Comparison of ENCODE assay signal across 22 cellular contexts in genomic region chr5:11851965-11852745, GRCh38. TPM values are rescaled to one million over a fixed set of nuclear protein-coding genes. Genes with fewer than 3 reads are reported as not detected.
DNase-seq lines count a peak whose midpoint lies in the region; ATAC-seq, FAIRE-seq and TF ChIP-seq lines count a peak whose summit lies in the region.
"Had no signal": no experiment of that assay in that cellular context is flagged by ENCODE, and none has a peak within 500 bp of the region (broad histone marks: within the 10 kb centered on the region; RNA-seq: fewer than 3 reads in every experiment).

No MANE protein-coding gene starts in this region.

- no peak overlapping the region for H3K4ac ChIP-seq in H1 (replicated peaks; ENCODE audit: insufficient read length, low read depth, low read length)

- no peak overlapping the region for H2AFZ ChIP-seq in H1 (ENCODE audit: low read length)

- no peak overlapping the region for H3K9ac ChIP-seq in H1 (replicated peaks in 1 of 4; ENCODE audit: extremely low read depth in 1 of 4, low read depth in 3 of 4, low read length in 3 of 4)

- POLR2A ChIA-PET in WTC11 (lab: Charles Lee) (no interaction called here), H1 (lab: Charles Lee; ENCODE audit: partially characterized antibody) (no interaction called here)
- POLR2A ChIA-PET in activated CD8-positive, alpha-beta T cell treated with anti-CD3 and anti-CD28 coated beads, Interleukin-2, amount 10 ng/mL, durations not matched to agents 7 days and 5 days (lab: Charles Lee) = no interaction called here

- H4K20me1 ChIP-seq in H1 (replicated peaks in 1 of 2; ENCODE audit: control insufficient read depth in 1 of 2, insufficient read depth in 2 of 2, low read length in 2 of 2) = no peaks in the 10 kb centered on the region

- FAIRE-seq in H1 (lab: Jason Lieb, UNC) (no peak), pancreas (lab: Jason Lieb, UNC) (no peak)

- no peak overlapping the region for H3K23ac ChIP-seq in H1 (ENCODE audit: insufficient read length)

- no peak for TF ChIP-seq POLR2A in H1 (IDR thresholded peaks at IDR 0.05; ENCODE audit: control extremely low read depth in 1 of 2, low read depth in 2 of 2, low read length in 2 of 2)

- no peak overlapping the region for H4K5ac ChIP-seq in H1 (ENCODE audit: insufficient read length, low read depth, low read length)

- TF ChIP-seq CTCF in Calu3 (IDR thresholded peaks at IDR 0.05; ENCODE audit: unreplicated experiment) (no peak), WTC11 (IDR thresholded peaks at IDR 0.05) (no peak), H1 (IDR thresholded peaks at IDR 0.05; ENCODE audit: control extremely low read depth in 1 of 3, insufficient read depth in 1 of 3, low read depth in 1 of 3, low read length in 3 of 3) (no peak), pancreas (IDR thresholded peaks at IDR 0.05) (no peak)

- H3K27me3 Mint-ChIP-seq in Calu3 (ENCODE audit: unreplicated experiment) (no peaks in the 10 kb centered on the region), WTC11 (ENCODE audit: low read depth) (no peaks in the 10 kb centered on the region)
- no peaks in the 10 kb centered on the region for H3K27me3 Mint-ChIP-seq in activated CD8-positive, alpha-beta T cell treated with anti-CD3 and anti-CD28 coated beads, Interleukin-2, amount 10 ng/mL, durations not matched to agents 7 days and 5 days (ENCODE audit: low read depth)
- H3K27me3 Mint-ChIP-seq: CD4-positive, alpha-beta T cell had no signal

- no peak overlapping the region for H3K4me2 ChIP-seq in H1 (ENCODE audit: insufficient read depth in 1 of 2, low read depth in 2 of 2, low read length in 2 of 2)

- H3K9me3 ChIP-seq in H1 (ENCODE audit: insufficient read depth in 2 of 2, low read depth in 1 of 2, low read length in 1 of 2) (no peaks in the 10 kb centered on the region), pancreas (no peaks in the 10 kb centered on the region)
- H3K9me3 ChIP-seq: Caco-2 had no signal

- no peaks in the 10 kb centered on the region for H3K36me3 ChIP-seq in H1 (ENCODE audit: control insufficient read depth in 2 of 4, insufficient read depth in 4 of 4, low read length in 3 of 4)
- no peaks in the 10 kb centered on the region for H3K36me3 ChIP-seq in pancreas

- no peak overlapping the region for H2BK15ac ChIP-seq in H1 (ENCODE audit: low read length)

- H2BK120ac ChIP-seq in H1 (replicated peaks; ENCODE audit: low read depth, low read length) = no peak overlapping the region

- H3K18ac ChIP-seq in H1 (ENCODE audit: extremely low read depth, low read length) = no peak overlapping the region

- H3K4me1 Mint-ChIP-seq in Calu3 (ENCODE audit: low read depth, unreplicated experiment) (peaks cover 7% of the 10 kb centered on the region), WTC11 (no peaks in the 10 kb centered on the region; the same call in 1 of the 2 replicates)
- H3K4me1 Mint-ChIP-seq in activated CD8-positive, alpha-beta T cell treated with anti-CD3 and anti-CD28 coated beads, Interleukin-2, amount 10 ng/mL, durations not matched to agents 7 days and 5 days (ENCODE audit: low read depth) = no peaks in the 10 kb centered on the region
- H3K4me1 Mint-ChIP-seq: H9 had no signal

- H3K4me3 Mint-ChIP-seq in Calu3 (ENCODE audit: low read depth, unreplicated experiment) = no peak overlapping the region
- H3K4me3 Mint-ChIP-seq in WTC11 = no peak overlapping the region
- no peak overlapping the region for H3K4me3 Mint-ChIP-seq in activated CD8-positive, alpha-beta T cell treated with anti-CD3 and anti-CD28 coated beads, Interleukin-2, amount 10 ng/mL, durations not matched to agents 7 days and 5 days
- H3K4me3 Mint-ChIP-seq: CD4-positive, alpha-beta T cell; H9 had no signal

- H3K27me3 ChIP-seq in H1 (replicated peaks in 1 of 4; ENCODE audit: control insufficient read depth in 3 of 4, extremely low read depth in 1 of 4, insufficient read depth in 3 of 4, low read length in 3 of 4) (no peaks in the 10 kb centered on the region), pancreas (no peaks in the 10 kb centered on the region)

- no peak overlapping the region for H3K56ac ChIP-seq in H1 (replicated peaks; ENCODE audit: insufficient read length, low read depth, low read length)

- CTCF ChIA-PET in Calu3 (lab: Charles Lee) = interaction anchor here (0.5 to 1.5 kb wide), 3 partner anchors 13 to 255 kb away, joined by 3 to 4 read pairs (median 3); no protein-coding TSS in a partner anchor
- CTCF ChIA-PET in WTC11 (lab: Charles Lee) = no interaction called here
- CTCF ChIA-PET in H1 (lab: Charles Lee; ENCODE audit: partially characterized antibody) = interaction anchor here (1.6 kb wide), 1 partner anchor 21 kb away, joined by 3 read pairs; no protein-coding TSS in a partner anchor
- CTCF ChIA-PET in activated CD8-positive, alpha-beta T cell treated with anti-CD3 and anti-CD28 coated beads, Interleukin-2, amount 10 ng/mL, durations not matched to agents 7 days and 5 days (lab: Charles Lee) = no interaction called here

- intact Hi-C loops in Calu3 (cut with micrococcal nuclease; ENCODE audit: unreplicated experiment) = loop anchor here (2.0 to 5.0 kb wide), 4 partner anchors 51 to 120 kb away; no protein-coding TSS in a partner anchor
- intact Hi-C loops in pancreas (cut with DNase I) = no loop called here

- no peaks in the 10 kb centered on the region for H3K23me2 ChIP-seq in H1 (ENCODE audit: low read depth, low read length)

- H2AK5ac ChIP-seq in H1 (ENCODE audit: low read depth, low read length) = no peak overlapping the region

- H3K27ac Mint-ChIP-seq in Calu3 (ENCODE audit: unreplicated experiment) (no peak overlapping the region), WTC11 (no peak overlapping the region)
- no peak overlapping the region for H3K27ac Mint-ChIP-seq in activated CD8-positive, alpha-beta T cell treated with anti-CD3 and anti-CD28 coated beads, Interleukin-2, amount 10 ng/mL, durations not matched to agents 7 days and 5 days
- H3K27ac Mint-ChIP-seq: CD4-positive, alpha-beta T cell had no signal

- no peak overlapping the region for H4K91ac ChIP-seq in H1 (replicated peaks; ENCODE audit: insufficient read length, low read length)

- DNase-seq in Calu3 (peak; percentile 44), WTC11 (ENCODE audit: low spot score) (no peak), H1 (ENCODE audit: low read depth in 1 of 2, low spot score in 2 of 2) (no peak), pancreas (no peak), foreskin melanocyte (no peak), NCI-H1417 treated with DMSO at 0.1 percent for 48 hours (lab: John Stamatoyannopoulos, UW) (no peak), HK-2 (ENCODE audit: unreplicated experiment) (no peak)
- no peak for DNase-seq in activated CD8-positive, alpha-beta T cell treated with anti-CD3 and anti-CD28 coated beads, Interleukin-2, amount 10 ng/mL, durations not matched to agents 7 days and 5 days
- DNase-seq: 8988T; CD4-positive, alpha-beta T cell; DMS153; H9; KG1; MV-4-11; NCI-H187 treated with DMSO at 0.1 percent for 48 hours; NCI-H2227 treated with DMSO at 0.1 percent for 48 hours; NCI-H510A treated with DMSO at 0.1 percent for 48 hours; NCI-H82; SHP77 had no signal

- H3K4me3 ChIP-seq in H1 (ENCODE audit: extremely low read depth in 1 of 4, insufficient read depth in 2 of 4, low read depth in 3 of 4, low read length in 4 of 4) = no peak overlapping the region
- no peak overlapping the region for H3K4me3 ChIP-seq in pancreas

- H3K14ac ChIP-seq in H1 (ENCODE audit: insufficient read length) = no peak overlapping the region

- WGBS in H1 (ENCODE audit: extremely low coverage in 1 of 2, insufficient coverage in 1 of 2, insufficient read length in 1 of 2, insufficient replicate concordance in 2 of 2, low coverage in 1 of 2, low lambda C conversion rate in 2 of 2, missing lambda C conversion rate in 1 of 2), 2 experiments = 64 to 100% methylated on average over 1 to 4 of the region's 4 CpGs
- 49 to 52% methylated on average over 4 of the region's 4 CpGs for WGBS in pancreas, 2 donors

- TF ChIP-seq RAD21 in H1 (IDR thresholded peaks at IDR 0.05 in 1 of 2, conservative IDR thresholded peaks at IDR 0.05 in 1 of 2; ENCODE audit: low read depth in 2 of 2, low read length in 2 of 2) = no peak

- no peak overlapping the region for H2BK20ac ChIP-seq in H1 (ENCODE audit: low read length)

- H3K27ac ChIP-seq in H1 (ENCODE audit: low read depth, low read length) (no peak overlapping the region), pancreas (peak overlapping the region in 2 of 4 donors; percentile 6 to 42)

- H3K36me3 Mint-ChIP-seq in Calu3 (ENCODE audit: insufficient read depth, unreplicated experiment) = no peaks in the 10 kb centered on the region
- H3K36me3 Mint-ChIP-seq in WTC11 = no peaks in the 10 kb centered on the region
- H3K36me3 Mint-ChIP-seq in activated CD8-positive, alpha-beta T cell treated with anti-CD3 and anti-CD28 coated beads, Interleukin-2, amount 10 ng/mL, durations not matched to agents 7 days and 5 days (ENCODE audit: low read depth) = no peaks in the 10 kb centered on the region

- no peaks in the 10 kb centered on the region for H3K79me1 ChIP-seq in H1 (ENCODE audit: low read depth, low read length)

- no peak for TF ChIP-seq EP300 in H1 (IDR thresholded peaks at IDR 0.05; ENCODE audit: borderline replicate concordance in 1 of 2, low read depth in 2 of 2, low read length in 2 of 2)

- no peak overlapping the region for H2BK12ac ChIP-seq in H1 (ENCODE audit: low read depth, low read length)

- ATAC-seq in WTC11 (peak; percentile 71), pancreas (peak; percentile 26 to 68 (median 58))
- no peak for ATAC-seq in activated CD8-positive, alpha-beta T cell treated with anti-CD3 and anti-CD28 coated beads, Interleukin-2, amount 10 ng/mL, durations not matched to agents 7 days and 5 days

- no peak overlapping the region for H2BK5ac ChIP-seq in H1 (ENCODE audit: low read depth, low read length)

- H3K79me2 ChIP-seq in H1 (ENCODE audit: control insufficient read depth in 1 of 2, insufficient read depth in 2 of 2, low read length in 2 of 2) = no peaks in the 10 kb centered on the region

- BruUV-seq in Calu3 (replicated peaks; lab: Mats Ljungman, UMichigan) = no TSS peak

- peaks cover 2% of the 10 kb centered on the region for H3K9me3 Mint-ChIP-seq in Calu3 (ENCODE audit: low read depth, unreplicated experiment)
- H3K9me3 Mint-ChIP-seq in WTC11 = no peaks in the 10 kb centered on the region
- peaks cover 3% of the 10 kb centered on the region for H3K9me3 Mint-ChIP-seq in activated CD8-positive, alpha-beta T cell treated with anti-CD3 and anti-CD28 coated beads, Interleukin-2, amount 10 ng/mL, durations not matched to agents 7 days and 5 days (ENCODE audit: insufficient read depth)
- H3K9me3 Mint-ChIP-seq: H9 had no signal

- no peak overlapping the region for H4K8ac ChIP-seq in H1 (ENCODE audit: extremely low read depth, insufficient read depth, low read length)

- H3K4me1 ChIP-seq in H1 (replicated peaks in 1 of 4; ENCODE audit: control insufficient read depth in 3 of 4, insufficient read depth in 4 of 4, low read length in 3 of 4) (peaks cover 0 to 6% (median 3%) of the 10 kb centered on the region in 4 experiments; a peak in 2 of 7 replicates), pancreas (peaks cover 0 to 17% (median 16%) of the 10 kb centered on the region in 3 donors)
- H3K4me1 ChIP-seq: Caco-2 had no signal

RNA-seq across cellular contexts. Expression of gene CTNND2, which starts 52.1 kb away (rescaled TPM):
- total RNA-seq in Calu3 (2022) = 19.6 and 23.0 TPM in 2 replicates
- 8.6 to 11.9 TPM (median 10.4 TPM) in 3 replicates for total RNA-seq in WTC11 (2021)
- 13.8 and 14.2 TPM in 2 replicates for total RNA-seq in H1 (2021; fragmentation: NEBNext Ultra II Directional; extraction: Animal tissue kit (Norgen Biotek cat#: 25700))
- polyA plus RNA-seq in H1 (2011; rRNA removed) = 7.4 and 9.8 TPM in 2 replicates
- 5.1 TPM for polyA plus RNA-seq in H1 (2011; cell fraction: cytosol; rRNA removed)
- 14.5 TPM for polyA plus RNA-seq in H1 (2011; cell fraction: nucleus; rRNA removed)
- 7.3 to 9.7 TPM (median 8.4 TPM) in 4 replicates for polyA plus RNA-seq in H1 (2012, experiment 1 of 2)
- polyA plus RNA-seq in H1 (2012, experiment 2 of 2) = 3.4 TPM
- polyA plus RNA-seq in H1 (2013, experiment 1 of 2) = 3.7 TPM
- 3.7 TPM for polyA plus RNA-seq in H1 (2013, experiment 2 of 2)
- 10.9 and 19.7 TPM in 2 replicates for polyA minus RNA-seq in H1 (2011; rRNA and poly(A)+ RNA removed)
- polyA minus RNA-seq in H1 (2011; cell fraction: cytosol; rRNA and poly(A)+ RNA removed) = 11.4 TPM
- 45.4 TPM for polyA minus RNA-seq in H1 (2011; cell fraction: nucleus; rRNA and poly(A)+ RNA removed)
- total RNA-seq in pancreas = 10 to 100 TPM; 36.2 to 62.8 (median 48.6) TPM
- polyA plus RNA-seq in pancreas = 10 to 100 TPM in 1 of 2 donors, 1 to 10 TPM in 1; 9.2 to 30.7 TPM
- total RNA-seq in activated CD8-positive, alpha-beta T cell treated with anti-CD3 and anti-CD28 coated beads, Interleukin-2, amount 10 ng/mL, durations not matched to agents 7 days and 5 days = not detected
- total RNA-seq: RPMI7951 had no signal
- polyA plus RNA-seq: BJ had no signal

Comparison
In these comparisons a context has a peak if more than half of its experiments do, and no peak if none do; other contexts are left out.
1. CTCF ChIA-PET loops: an anchor here in Calu3 (0.5 to 1.5 kb wide) and H1 (1.6 kb wide); none called in WTC11 and activated CD8-positive, alpha-beta T cell treated with anti-CD3 and anti-CD28 coated beads, Interleukin-2, amount 10 ng/mL, durations not matched to agents 7 days and 5 days.